9 cellular contexts compared by ENCODE assay signal in genomic region chr10:102674566-102674965, GRCh38. TPM values are rescaled to one million over a fixed set of nuclear protein-coding genes. Genes with fewer than 3 reads are reported as not detected.
DNase-seq lines count a peak whose midpoint lies in the region; ATAC-seq and TF ChIP-seq lines count a peak whose summit lies in the region.
"Had no signal": no experiment of that assay in that cellular context is flagged by ENCODE, and none has a peak within 500 bp of the region (broad histone marks: within the 10 kb centered on the region; RNA-seq: fewer than 3 reads in every experiment).

No MANE protein-coding gene starts in this region.

- no peaks in the 10 kb centered on the region for H3K9me3 Mint-ChIP-seq in dendritic cell treated with granulocyte-macrophage colony-stimulating factor and Interleukin-4, amounts not matched to agents 40 ng/mL and 50 ng/mL, for 4 days
- no peaks in the 10 kb centered on the region for H3K9me3 Mint-ChIP-seq in naive thymus-derived CD8-positive, alpha-beta T cell
- H3K9me3 Mint-ChIP-seq: memory B cell had no signal

- H3K27ac ChIP-seq in cardiac muscle cell, result peak overlapping the region; percentile 89

- H3K4me1 Mint-ChIP-seq in dendritic cell treated with granulocyte-macrophage colony-stimulating factor and Interleukin-4, amounts not matched to agents 40 ng/mL and 50 ng/mL, for 4 days (ENCODE audit: low read depth), result peaks cover 74% of the 10 kb centered on the region
- peaks cover 23 to 78% (median 57%) of the 10 kb centered on the region in 4 donors for H3K4me1 Mint-ChIP-seq in naive thymus-derived CD8-positive, alpha-beta T cell

- H3K36me3 Mint-ChIP-seq in dendritic cell treated with granulocyte-macrophage colony-stimulating factor and Interleukin-4, amounts not matched to agents 40 ng/mL and 50 ng/mL, for 4 days (ENCODE audit: low read depth), result no peaks in the 10 kb centered on the region
- no peaks in the 10 kb centered on the region for H3K36me3 Mint-ChIP-seq in naive thymus-derived CD8-positive, alpha-beta T cell
- H3K36me3 Mint-ChIP-seq: memory B cell had no signal

- intact Hi-C loops in Right ventricle myocardium inferior (cut with DNase I), result no loop called here
- intact Hi-C loops in dendritic cell treated with granulocyte-macrophage colony-stimulating factor and Interleukin-4, amounts not matched to agents 40 ng/mL and 50 ng/mL, for 4 days (cut with micrococcal nuclease), result loop anchor here (1.0 kb wide), 1 partner anchor 28 kb away; no protein-coding TSS in a partner anchor

- H3K27me3 ChIP-seq in cardiac muscle cell, result no peaks in the 10 kb centered on the region

- H3K27me3 Mint-ChIP-seq in dendritic cell treated with granulocyte-macrophage colony-stimulating factor and Interleukin-4, amounts not matched to agents 40 ng/mL and 50 ng/mL, for 4 days, result no peaks in the 10 kb centered on the region
- H3K27me3 Mint-ChIP-seq in naive thymus-derived CD8-positive, alpha-beta T cell, result no peaks in the 10 kb centered on the region
- H3K27me3 Mint-ChIP-seq: memory B cell had no signal

- POLR2A ChIA-PET in naive thymus-derived CD8-positive, alpha-beta T cell (lab: Charles Lee), result interaction anchor here (0.5 to 29.2 kb wide), 9 partner anchors 12 to 680 kb away, joined by 3 to 624 read pairs (median 7); partner anchors contain the start of genes ARL3, SFXN2, SUFU and TRIM8

- H3K36me3 ChIP-seq in cardiac muscle cell, result no peaks in the 10 kb centered on the region

- H3K4me3 Mint-ChIP-seq in dendritic cell treated with granulocyte-macrophage colony-stimulating factor and Interleukin-4, amounts not matched to agents 40 ng/mL and 50 ng/mL, for 4 days, result peak overlapping the region; percentile 87
- peak overlapping the region; percentile 75 to 91 (median 87) for H3K4me3 Mint-ChIP-seq in naive thymus-derived CD8-positive, alpha-beta T cell

- H3K27ac Mint-ChIP-seq in dendritic cell treated with granulocyte-macrophage colony-stimulating factor and Interleukin-4, amounts not matched to agents 40 ng/mL and 50 ng/mL, for 4 days, result peak overlapping the region; percentile 94
- peak overlapping the region; percentile 90 to 98 (median 96) for H3K27ac Mint-ChIP-seq in naive thymus-derived CD8-positive, alpha-beta T cell

- peaks cover 91% of the 10 kb centered on the region for H3K4me1 ChIP-seq in cardiac muscle cell (ENCODE audit: low read depth)

- ATAC-seq in Right ventricle myocardium inferior (no peak), GM21737 (IDR thresholded peaks at IDR 0.05; ENCODE audit: unreplicated experiment) (no peak), GM18505 (IDR thresholded peaks at IDR 0.05; ENCODE audit: unreplicated experiment) (no peak), GM21447 (IDR thresholded peaks at IDR 0.05; ENCODE audit: unreplicated experiment) (no peak)
- ATAC-seq in naive thymus-derived CD8-positive, alpha-beta T cell, result peak; percentile 69
- ATAC-seq in activated CD4-positive, CD25-positive, alpha-beta regulatory T cell treated with anti-CD3 and anti-CD28 coated beads, Interleukin-2, amount 50 U/mL, for 24 hours, result no peak

- DNase-seq in cardiac muscle cell (ENCODE audit: low read depth in 1 of 2, low spot score in 1 of 2) (no peak), Right ventricle myocardium inferior (ENCODE audit: missing footprints) (no peak)
- peak in 3 of 10 donors; percentile 33 to 37 (median 34) for DNase-seq in naive thymus-derived CD8-positive, alpha-beta T cell

- TF ChIP-seq POLR2A in GM18505 (IDR thresholded peaks at IDR 0.05; ENCODE audit: borderline replicate concordance, extremely low read depth, insufficient read depth, insufficient read length), result no peak

- H3K4me3 ChIP-seq in cardiac muscle cell, result no peak overlapping the region

- TF ChIP-seq CTCF in cardiac muscle cell (IDR thresholded peaks at IDR 0.05; ENCODE audit: low read depth, low read length), result no peak

- no peaks in the 10 kb centered on the region for H3K9me3 ChIP-seq in cardiac muscle cell (ENCODE audit: low read depth)

RNA-seq across cellular contexts. Expression of gene TRIM8, which starts 30.3 kb away (rescaled TPM):
- total RNA-seq in cardiac muscle cell (100 and 130 TPM in 2 replicates), Right ventricle myocardium inferior (109 TPM)
- polyA plus RNA-seq in cardiac muscle cell, result 59.8 and 65.6 TPM in 2 replicates
- total RNA-seq in naive thymus-derived CD8-positive, alpha-beta T cell, result 10 to 100 TPM; 61.4 to 67.3 TPM
- polyA plus RNA-seq in naive thymus-derived CD8-positive, alpha-beta T cell, result 10 to 100 TPM; 27.5 to 53.2 (median 34.7) TPM

RNA-seq across cellular contexts. Expression of gene ARL3, which starts 39.6 kb away (rescaled TPM):
- total RNA-seq in cardiac muscle cell (16.3 and 24.5 TPM in 2 replicates), Right ventricle myocardium inferior (15.4 TPM)
- 42.2 and 47.3 TPM in 2 replicates for polyA plus RNA-seq in cardiac muscle cell
- total RNA-seq in naive thymus-derived CD8-positive, alpha-beta T cell, result 1 to 10 TPM; 3.6 to 3.8 TPM
- polyA plus RNA-seq in naive thymus-derived CD8-positive, alpha-beta T cell, result 1 to 10 TPM; 3.7 to 4.4 (median 3.9) TPM

RNA-seq across cellular contexts. Expression of gene SFXN2, which starts 39.9 kb away (rescaled TPM):
- total RNA-seq in cardiac muscle cell, result 10.5 and 14.2 TPM in 2 replicates
- polyA plus RNA-seq in cardiac muscle cell, result 18.6 and 26.1 TPM in 2 replicates
- 0.68 TPM for total RNA-seq in Right ventricle myocardium inferior
- 10 to 100 TPM; 30.0 to 32.6 TPM for total RNA-seq in naive thymus-derived CD8-positive, alpha-beta T cell
- polyA plus RNA-seq in naive thymus-derived CD8-positive, alpha-beta T cell, result 10 to 100 TPM in 1 of 3 donors, 1 to 10 TPM in 2; 6.6 to 16.5 (median 9.0) TPM

Comparison
In these comparisons a context has a peak if more than half of its experiments do, and no peak if none do; other contexts are left out.
1. ATAC-seq: peak in naive thymus-derived CD8-positive, alpha-beta T cell (2 of 2); none in Right ventricle myocardium inferior (single experiment), GM21737 (single experiment), GM18505 (single experiment), activated CD4-positive, CD25-positive, alpha-beta regulatory T cell treated with anti-CD3 and anti-CD28 coated beads, Interleukin-2, amount 50 U/mL, for 24 hours (0 of 2) and GM21447 (single experiment).